Comparison of ENCODE assay signal across 8 cellular contexts in genomic region chr18:10524507-10525425, GRCh38. TPM values are rescaled to one million over a fixed set of nuclear protein-coding genes. Genes with fewer than 3 reads are reported as not detected.
DNase-seq lines count a peak whose midpoint lies in the region; ATAC-seq, FAIRE-seq and TF ChIP-seq lines count a peak whose summit lies in the region.

No MANE protein-coding gene starts in this region.

- no peak for FAIRE-seq in GM12878 (lab: Jason Lieb, UNC)

- no TSS peak for BruUV-seq in GM12878 (replicated peaks; lab: Mats Ljungman, UMichigan)

- TF ChIP-seq RAD21 in GM12878 (IDR thresholded peaks at IDR 0.05; ENCODE audit: insufficient read depth, low read depth, low read length), result no peak

- no peaks in the 10 kb centered on the region for H3K27me3 ChIP-seq in GM12878 (replicated peaks in 1 of 2; ENCODE audit: control insufficient read depth in 2 of 2, insufficient read depth in 2 of 2, low read length in 1 of 2)
- no peaks in the 10 kb centered on the region for H3K27me3 ChIP-seq in muscle layer of duodenum (ENCODE audit: low read depth, low read length)

- no peaks in the 10 kb centered on the region for H4K20me1 ChIP-seq in GM12878 (ENCODE audit: control insufficient read depth, insufficient read depth)

- no peaks in the 10 kb centered on the region for H3K36me3 Mint-ChIP-seq in CD14-positive monocyte

- SMC1A ChIA-PET in GM12878 (lab: Charles Lee; ENCODE audit: uncharacterized antibody, unreplicated experiment), result interaction anchor here (1.4 to 1.6 kb wide), 3 partner anchors 42 to 611 kb away, joined by 3 to 9 read pairs (median 5); partner anchors contain the start of gene VAPA

- no peak for TF ChIP-seq POLR2A in GM12878 (IDR thresholded peaks at IDR 0.05; ENCODE audit: low read depth, low read length)

- peaks cover 37% of the 10 kb centered on the region for H3K79me2 ChIP-seq in GM12878 (ENCODE audit: control insufficient read depth, insufficient read depth, low read length)

- intact Hi-C loops in CD14-positive monocyte (cut with micrococcal nuclease), result loop anchor here in 1 of 2 donors (10.0 kb wide), 2 partner anchors 910 to 1050 kb away; partner anchors contain the start of genes PPP4R1 and RALBP1
- intact Hi-C loops in GM12878 (cut with micrococcal nuclease; ENCODE audit: unreplicated experiment), result no loop called here

- no peak for TF ChIP-seq EP300 in GM12878 (IDR thresholded peaks at IDR 0.05; ENCODE audit: borderline replicate concordance in 1 of 2, control insufficient read depth in 1 of 2, low read depth in 2 of 2, low read length in 2 of 2)

- RAD21 ChIA-PET in GM12878 (lab: Charles Lee; ENCODE audit: unreplicated experiment), result interaction anchor here (1.0 to 1.9 kb wide), 5 partner anchors 10 to 629 kb away, joined by 3 to 7 read pairs (median 4); no protein-coding TSS in a partner anchor

- no peaks in the 10 kb centered on the region for H3K36me3 ChIP-seq in GM12878 (ENCODE audit: control insufficient read depth in 2 of 2, insufficient read depth in 2 of 2, low read length in 1 of 2)
- no peaks in the 10 kb centered on the region for H3K36me3 ChIP-seq in muscle layer of duodenum (ENCODE audit: control insufficient read depth in 1 of 2, insufficient read depth in 2 of 2, low read length in 2 of 2)

- no peaks in the 10 kb centered on the region for H3K27me3 Mint-ChIP-seq in CD14-positive monocyte (ENCODE audit: low read depth in 3 of 3)

- in situ Hi-C loops in GM12878 (cut with MboI), result loop anchor here (5.0 kb wide), 1 partner anchor 552 kb away; no protein-coding TSS in a partner anchor

- 74% methylated on average over 11 of the region's 11 CpGs for WGBS in GM12878 (ENCODE audit: insufficient coverage, insufficient replicate concordance, low lambda C conversion rate, missing lambda C conversion rate)

- H3K4me2 ChIP-seq in GM12878 (ENCODE audit: control insufficient read depth, insufficient read depth), result peak overlapping the region; percentile 82

- no peak overlapping the region for H3K27ac ChIP-seq in GM12878 (ENCODE audit: control insufficient read depth, insufficient read depth)
- no peak overlapping the region for H3K27ac ChIP-seq in muscle layer of duodenum (ENCODE audit: low read length)

- no peaks in the 10 kb centered on the region for H3K9me3 ChIP-seq in GM12878 (replicated peaks; ENCODE audit: control insufficient read depth, insufficient read depth, low read length)
- H3K9me3 ChIP-seq in muscle layer of duodenum (ENCODE audit: control insufficient read depth in 1 of 2, low read length in 2 of 2), result no peaks in the 10 kb centered on the region

- no peak for ATAC-seq in GM12878
- no peak for ATAC-seq in GM18861 (IDR thresholded peaks at IDR 0.05; ENCODE audit: unreplicated experiment)
- no peak for ATAC-seq in HG03196 (IDR thresholded peaks at IDR 0.05; ENCODE audit: unreplicated experiment)
- ATAC-seq in HG03378 (IDR thresholded peaks at IDR 0.05; ENCODE audit: unreplicated experiment), result no peak

- no peaks in the 10 kb centered on the region for H3K9me3 Mint-ChIP-seq in CD14-positive monocyte

- POLR2A ChIA-PET in GM12878 (lab: Charles Lee), result interaction anchor here (0.6 kb wide), 2 partner anchors 42 to 44 kb away, joined by 3 read pairs; no protein-coding TSS in a partner anchor

- H3K9ac ChIP-seq in GM12878 (ENCODE audit: control insufficient read depth, insufficient read depth, low read length), result no peak overlapping the region

- no peak for DNase-seq in CD14-positive monocyte (ENCODE audit: low spot score)
- DNase-seq in LNCaP clone FGC (ENCODE audit: low read depth), result no peak
- no peak for DNase-seq in GM12878 (ENCODE audit: low read depth, low spot score)
- DNase-seq in AG08395 (ENCODE audit: low spot score), result no peak

- H3K4me3 ChIP-seq in LNCaP clone FGC (ENCODE audit: low read depth, low read length) (peak overlapping the region; percentile 98; the same call in 1 of the 2 replicates), GM12878 (peak overlapping the region; percentile 97; the same call in 1 of the 2 replicates), muscle layer of duodenum (ENCODE audit: low read depth in 1 of 2, low read length in 2 of 2) (peak overlapping the region; percentile 99)

- peak overlapping the region; percentile 85 for H2AFZ ChIP-seq in GM12878 (ENCODE audit: control insufficient read depth, low read depth, low read length)

- H3K4me1 Mint-ChIP-seq in CD14-positive monocyte, result peaks cover 48% of the 10 kb centered on the region

- peak overlapping the region; percentile 95 to 99 (median 97) for H3K27ac Mint-ChIP-seq in CD14-positive monocyte

- TF ChIP-seq CTCF in CD14-positive monocyte (IDR thresholded peaks at IDR 0.05), result no peak
- TF ChIP-seq CTCF in LNCaP clone FGC (IDR thresholded peaks at IDR 0.05; ENCODE audit: control insufficient read depth, extremely low read depth, insufficient read depth), result no peak
- no peak for TF ChIP-seq CTCF in GM12878 (IDR thresholded peaks at IDR 0.05 in 2 of 3, conservative IDR thresholded peaks at IDR 0.05 in 1 of 3; ENCODE audit: control insufficient read depth in 2 of 3, extremely low read depth in 1 of 3, insufficient read depth in 1 of 3, low read depth in 3 of 3, low read length in 3 of 3)

- CTCF ChIA-PET in GM12878 (lab: Yijun Ruan, JAX), result interaction anchor here (1.4 to 1.6 kb wide), 4 partner anchors 13 to 628 kb away, joined by 3 to 7 read pairs (median 4); no protein-coding TSS in a partner anchor

- H3K4me3 Mint-ChIP-seq in CD14-positive monocyte, result peak overlapping the region; percentile 93 to 95

- peaks cover 10% of the 10 kb centered on the region for H3K4me1 ChIP-seq in GM12878 (ENCODE audit: control insufficient read depth, insufficient read depth, low read length)
- peaks cover 0 to 15% of the 10 kb centered on the region in 2 donors for H3K4me1 ChIP-seq in muscle layer of duodenum (ENCODE audit: control insufficient read depth in 1 of 2, insufficient read depth in 2 of 2, low read length in 2 of 2)

TF ChIP-seq in GM12878, 131 proteins besides CTCF, POLR2A, EP300 and RAD21:
- TF ChIP-seq DPF2 (IDR thresholded peaks at IDR 0.05) (0 out of 2 replicates have a peak, but pooled peaks have one; percentile 5), NR2F1 (conservative IDR thresholded peaks at IDR 0.05) (0 out of 2 replicates have a peak, but pooled peaks have one; percentile 41), IKZF2 (IDR thresholded peaks at IDR 0.05) (peak; percentile 92), GATAD2B (conservative IDR thresholded peaks at IDR 0.05; ENCODE audit: low read depth) (0 out of 2 replicates have a peak, but pooled peaks have one; percentile 6), EZH2 (IDR thresholded peaks at IDR 0.05; ENCODE audit: borderline replicate concordance, control insufficient read depth, low read depth, low read length) (no peak), RELB (IDR thresholded peaks at IDR 0.05; ENCODE audit: low read depth) (peak; percentile 81), MTA2 (IDR thresholded peaks at IDR 0.05; ENCODE audit: low read depth) (peak; percentile 51), NBN (IDR thresholded peaks at IDR 0.05) (0 out of 2 replicates have a peak, but pooled peaks have one; percentile 37), EED (IDR thresholded peaks at IDR 0.05; ENCODE audit: low read depth) (0 out of 2 replicates have a peak, but pooled peaks have one; percentile 27), IKZF1 (conservative IDR thresholded peaks at IDR 0.05) (peak; percentile 23), TAF1 (IDR thresholded peaks at IDR 0.05; ENCODE audit: borderline replicate concordance, low read depth, low read length) (no peak)
TF ChIP-seq in GM12878: peak in this region for 9.

RNA-seq across cellular contexts. Expression of gene NAPG, which starts 1.1 kb away (rescaled TPM):
- polyA plus RNA-seq in CD14-positive monocyte (10 to 100 TPM; 15.9 to 17.5 TPM), GM12878 (2011; rRNA removed) (34.8 and 52.2 TPM in 2 replicates), GM12878 (2014; fragmentation: Illumina TruSeq; extraction: Trizol) (22.2 and 30.7 TPM in 2 replicates), GM12878 (2014; fragmentation: Nextera tagmentation; extraction: Ambion mirVana) (10 to 100 TPM; 20.5 to 24.3 TPM), GM12878 (2014; rRNA removed) (14.3 and 20.6 TPM in 2 replicates), GM12878 (2016; fragmentation: Nextera tagmentation; extraction: Ambion mirVana) (10 to 100 TPM; 26.5 to 27.1 TPM)
- 102 and 107 TPM in 2 replicates for total RNA-seq in GM12878 (2013; cell fraction: nucleolus; rRNA removed)
- total RNA-seq in GM12878 (2014; rRNA removed) (23.2 and 28.1 TPM in 2 replicates), GM12878 (2014; rRNA removed; fragmentation: Illumina TruSeq; extraction: Trizol) (30.4 and 32.7 TPM in 2 replicates), GM12878 (2021) (22.4 and 23.7 TPM in 2 replicates)
- polyA plus RNA-seq in GM12878 (2011; ENCODE audit: low read depth), result 9.2 TPM
- 12.0 and 12.3 TPM in 2 replicates for polyA plus RNA-seq in GM12878 (2011; cell fraction: cytosol; rRNA removed)
- polyA plus RNA-seq in GM12878 (2011; cell fraction: nucleus; rRNA removed), result 25.3 and 28.1 TPM in 2 replicates
- 16.4 and 16.5 TPM in 2 replicates for polyA plus RNA-seq in GM12878 (2012)
- polyA minus RNA-seq in GM12878 (2011; rRNA and poly(A)+ RNA removed), result 14.5 and 20.4 TPM in 2 replicates
- 10.3 and 10.8 TPM in 2 replicates for polyA minus RNA-seq in GM12878 (2011; cell fraction: cytosol; rRNA and poly(A)+ RNA removed)
- polyA minus RNA-seq in GM12878 (2011; cell fraction: nucleus; rRNA and poly(A)+ RNA removed), result 17.0 and 28.7 TPM in 2 replicates
